32 cellular contexts compared by ENCODE assay signal in genomic region chr1:182628657-182629056, GRCh38. TPM values are rescaled to one million over a fixed set of nuclear protein-coding genes. Genes with fewer than 3 reads are reported as not detected.
"Had no signal": no experiment of that assay in that cellular context is flagged by ENCODE, and none has a peak within 500 bp of the region (broad histone marks: within the 10 kb centered on the region; RNA-seq: fewer than 3 reads in every experiment).

No MANE protein-coding gene starts in this region.

- H3K9me3 ChIP-seq: body of pancreas, heart right ventricle, spleen, upper lobe of right lung had no signal

- H3K27ac Mint-ChIP-seq: activated CD4-positive, alpha-beta T cell treated with anti-CD3 and anti-CD28 coated beads for 36 hours; dendritic cell treated with granulocyte-macrophage colony-stimulating factor and Interleukin-4, amounts not matched to agents 40 ng/mL and 50 ng/mL, for 4 days had no signal

- H3K27me3 ChIP-seq: heart right ventricle, spleen, upper lobe of right lung had no signal

- DNase-seq: activated B cell treated with CpG ODN at 0.5 μM for 24 hours; activated CD4-positive, alpha-beta T cell treated with anti-CD3 and anti-CD28 coated beads for 36 hours; activated CD4-positive, alpha-beta T cell treated with anti-CD3 and anti-CD28 coated beads, Interleukin-2, amount 50 U/mL, for 4 hours; activated CD8-positive, alpha-beta memory T cell treated with anti-CD3 and anti-CD28 coated beads for 24 hours; activated CD8-positive, alpha-beta memory T cell treated with anti-CD3 and anti-CD28 coated beads, Interleukin-2, amount 50 U/mL, for 4 hours; activated naive CD4-positive, alpha-beta T cell; activated T-cell treated with anti-CD3 and anti-CD28 coated beads, Interleukin-2, amount 50 U/mL, for 24 hours; anterior cingulate cortex; body of pancreas; effector CD4-positive, alpha-beta T cell; erythroblast; foreskin fibroblast; heart right ventricle; islet precursor cell; left cardiac atrium; spleen; stimulated activated CD4-positive, alpha-beta T cell treated with anti-CD3 and anti-CD28 coated beads, Interleukin-4, amount 100 ng/mL, for 1 hour; stimulated activated naive CD8-positive, alpha-beta T cell treated with anti-CD3 and anti-CD28 coated beads, Interleukin-15, Interleukin-2, amounts not matched to agents 100 U/mL and 50 U/mL, for 24 hours; T1000; upper lobe of right lung had no signal

- H3K27ac ChIP-seq: body of pancreas, spleen, upper lobe of right lung had no signal

- H3K4me3 ChIP-seq: body of pancreas, heart right ventricle, spleen, upper lobe of right lung had no signal

- H3K4me1 ChIP-seq: body of pancreas, upper lobe of right lung had no signal

- H3K36me3 ChIP-seq: heart right ventricle, spleen, upper lobe of right lung had no signal

- H3K36me3 Mint-ChIP-seq: memory B cell had no signal

- H3K27me3 Mint-ChIP-seq: activated B cell treated with CpG ODN at 0.5 μM for 24 hours; activated T-helper 17 cell treated with anti-CD3 and anti-CD28 coated beads, Interleukin-2, amount 50 U/mL, for 72 hours; memory B cell had no signal

- H3K4me3 Mint-ChIP-seq: activated B cell treated with CpG ODN at 0.5 μM for 24 hours; activated CD4-positive, alpha-beta T cell treated with anti-CD3 and anti-CD28 coated beads for 36 hours; dendritic cell treated with granulocyte-macrophage colony-stimulating factor and Interleukin-4, amounts not matched to agents 40 ng/mL and 50 ng/mL, for 4 days; memory B cell had no signal

- ATAC-seq: body of pancreas, left cardiac atrium, upper lobe of right lung had no signal

- H3K9me3 Mint-ChIP-seq: activated B cell treated with CpG ODN at 0.5 μM for 24 hours; activated T-cell treated with anti-CD3 and anti-CD28 coated beads, Interleukin-2, amount 50 U/mL, for 24 hours; activated T-helper 17 cell treated with anti-CD3 and anti-CD28 coated beads, Interleukin-2, amount 50 U/mL, for 72 hours; dendritic cell treated with granulocyte-macrophage colony-stimulating factor and Interleukin-4, amounts not matched to agents 40 ng/mL and 50 ng/mL, for 4 days; memory B cell had no signal

RNA-seq across cellular contexts. Expression of gene RGS16, which starts 24.5 kb away (rescaled TPM):
- total RNA-seq: renal cortical epithelial cell had no signal

RNA-seq across cellular contexts. Expression of gene RGS8, which starts 55.7 kb away (rescaled TPM):
- total RNA-seq: activated B cell treated with CpG ODN at 0.5 μM for 24 hours; activated CD4-positive, alpha-beta T cell treated with anti-CD3 and anti-CD28 coated beads for 36 hours; body of pancreas; cardiac septum; fibroblast of lung; lower leg skin; mononuclear cell; myocyte; osteoblast; renal cortical epithelial cell; subcutaneous adipose tissue; T-helper 1 cell treated with Interleukin-12 subunit alpha and Interleukin-12 subunit beta and Interleukin-4 antibody, amounts not matched to agents 30 ng/mL and 1 ng/mL, for 36 hours; upper lobe of right lung had no signal
- polyA plus RNA-seq: fibroblast of lung, heart right ventricle had no signal
